Comparison of ENCODE assay signal across 12 cellular contexts in the genomic region with DNA sequence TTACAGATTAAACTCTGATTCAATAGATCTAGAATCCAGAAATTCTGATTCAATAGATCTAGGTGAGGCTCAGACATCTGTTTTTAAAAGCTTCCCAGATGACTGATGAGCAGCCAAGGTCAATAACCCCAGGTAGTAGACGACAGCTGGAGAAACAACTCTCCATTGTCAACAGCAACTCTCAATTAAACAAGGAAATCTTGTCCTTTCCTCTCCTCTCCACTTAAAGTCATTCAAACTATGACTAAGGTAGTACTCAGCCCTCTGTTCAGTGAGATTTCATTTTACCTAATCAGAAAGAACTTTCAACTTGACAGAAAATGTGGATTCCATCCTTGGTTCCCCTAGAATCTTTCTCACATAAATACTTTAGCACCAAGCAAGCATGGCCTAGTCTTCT.
DNase-seq lines count a peak whose midpoint lies in the region; ATAC-seq and TF ChIP-seq lines count a peak whose summit lies in the region.
"Had no signal": no experiment of that assay in that cellular context is flagged by ENCODE, and none has a peak within 500 bp of the region (broad histone marks: within the 10 kb centered on the region; RNA-seq: fewer than 3 reads in every experiment).

No MANE protein-coding gene starts in this region.

- H3K4me1 Mint-ChIP-seq in mesothelial cell of epicardium: peaks cover 12% of the 10 kb centered on the region
- no peaks in the 10 kb centered on the region for H3K4me1 Mint-ChIP-seq in CD4-positive, alpha-beta T cell (ENCODE audit: low read depth)

- peak overlapping the region; percentile 65 for H3K27ac Mint-ChIP-seq in mesothelial cell of epicardium
- H3K27ac Mint-ChIP-seq in CD4-positive, alpha-beta T cell: no peak overlapping the region
- H3K27ac Mint-ChIP-seq: T-helper 1 cell treated with Interleukin-12 subunit alpha and Interleukin-12 subunit beta and Interleukin-4 antibody, amounts not matched to agents 30 μg/mL and 1 μg/mL, for 36 hours had no signal

- H3K36me3 Mint-ChIP-seq in mesothelial cell of epicardium: no peaks in the 10 kb centered on the region
- no peaks in the 10 kb centered on the region for H3K36me3 Mint-ChIP-seq in CD4-positive, alpha-beta T cell (ENCODE audit: low read depth)

- intact Hi-C loops in CD4-positive, alpha-beta T cell (cut with DNase I, micrococcal nuclease): no loop called here

- CTCF ChIA-PET in CD4-positive, alpha-beta T cell (lab: Charles Lee): interaction anchor here (0.8 kb wide), 1 partner anchor 15 kb away, joined by 4 read pairs; no protein-coding TSS in a partner anchor

- POLR2A ChIA-PET in CD4-positive, alpha-beta T cell (lab: Charles Lee): no interaction called here

- no peak for TF ChIP-seq CTCF in mesothelial cell of epicardium (IDR thresholded peaks at IDR 0.05; ENCODE audit: unreplicated experiment)
- TF ChIP-seq CTCF in CD4-positive, alpha-beta T cell (IDR thresholded peaks at IDR 0.05): no peak

- H3K27me3 Mint-ChIP-seq in mesothelial cell of epicardium (ENCODE audit: low read depth): no peaks in the 10 kb centered on the region
- peaks cover 6% of the 10 kb centered on the region for H3K27me3 Mint-ChIP-seq in CD4-positive, alpha-beta T cell

- H3K27ac ChIP-seq in CD4-positive, alpha-beta T cell (ENCODE audit: low read depth, low read length): no peak overlapping the region

- H3K4me3 Mint-ChIP-seq in mesothelial cell of epicardium: no peak overlapping the region
- H3K4me3 Mint-ChIP-seq in CD4-positive, alpha-beta T cell: no peak overlapping the region
- H3K4me3 Mint-ChIP-seq: T-helper 1 cell treated with Interleukin-12 subunit alpha and Interleukin-12 subunit beta and Interleukin-4 antibody, amounts not matched to agents 30 μg/mL and 1 μg/mL, for 36 hours had no signal

- peak; percentile 26 for DNase-seq in EH (ENCODE audit: low read depth)
- peak; percentile 50 for DNase-seq in NCI-H2196 (lab: John Stamatoyannopoulos, UW; ENCODE audit: unreplicated experiment)
- DNase-seq in astrocyte of the hippocampus (ENCODE audit: low read depth, low spot score): peak; percentile 33
- no peak for DNase-seq in mesothelial cell of epicardium (ENCODE audit: low spot score in 2 of 2, unreplicated experiment in 2 of 2)
- no peak for DNase-seq in Kasumi-1 (lab: John Stamatoyannopoulos, UW)
- no peak for DNase-seq in putamen (ENCODE audit: low spot score)
- DNase-seq in CD4-positive, alpha-beta T cell: no peak
- DNase-seq in islet precursor cell: no peak
- DNase-seq: amygdala; NCI-H2171 treated with DMSO at 0.1 percent for 48 hours; stimulated activated CD4-positive, alpha-beta T cell treated with anti-CD3 and anti-CD28 coated beads, Interleukin-2, amount 100 ng/mL, for 48 hours had no signal

- no peak for ATAC-seq in CD4-positive, alpha-beta T cell (ENCODE audit: poor library complexity)

- H3K9me3 ChIP-seq in CD4-positive, alpha-beta T cell (ENCODE audit: control insufficient read depth, low read length): no peaks in the 10 kb centered on the region

- no peaks in the 10 kb centered on the region for H3K9me3 Mint-ChIP-seq in mesothelial cell of epicardium
- no peaks in the 10 kb centered on the region for H3K9me3 Mint-ChIP-seq in CD4-positive, alpha-beta T cell

- H3K27me3 ChIP-seq in CD4-positive, alpha-beta T cell (ENCODE audit: control insufficient read depth, insufficient read depth, low read length): no peaks in the 10 kb centered on the region

Comparison
In these comparisons a context has a peak if more than half of its experiments do, and no peak if none do; other contexts are left out.
1. DNase-seq: peak in EH (single experiment), NCI-H2196 (single experiment) and astrocyte of the hippocampus (single experiment); none in mesothelial cell of epicardium (0 of 2), Kasumi-1 (0 of 2), putamen (single experiment), CD4-positive, alpha-beta T cell (0 of 10) and islet precursor cell (single experiment).